ENCODE assay signal across 27 cellular contexts in genomic region chr1:207256869-207257268, GRCh38.
"Had no signal": no experiment of that assay in that cellular context is flagged by ENCODE, and none has a peak within 500 bp of the region (broad histone marks: within the 10 kb centered on the region; RNA-seq: fewer than 3 reads in every experiment).

No MANE protein-coding gene starts in this region.

- DNase-seq: colonic mucosa; cortex of kidney; dorsolateral prefrontal cortex; effector CD4-positive, alpha-beta T cell; effector CD8-positive, alpha-beta T cell; effector memory CD4-positive, alpha-beta T cell; effector memory CD8-positive, alpha-beta T cell; endodermal cell; erythroblast; esophagus squamous epithelium; foreskin fibroblast; foreskin keratinocyte; foreskin melanocyte; gastrocnemius medialis; glutamatergic neuron; head of caudate nucleus; heart left ventricle; heart right ventricle had no signal

- H3K36me3 ChIP-seq: colonic mucosa, esophagus muscularis mucosa, esophagus squamous epithelium, gastrocnemius medialis, gastroesophageal sphincter, heart left ventricle, heart right ventricle had no signal

- H3K9me3 ChIP-seq: colonic mucosa, esophagus muscularis mucosa, esophagus squamous epithelium, gastrocnemius medialis had no signal

- ATAC-seq: effector memory CD8-positive, alpha-beta T cell; esophagus mucosa; foreskin keratinocyte; gastrocnemius medialis; gastroesophageal sphincter; heart left ventricle; heart right ventricle had no signal

- FAIRE-seq: colon, endometrium, endothelial cell of umbilical vein, frontal cortex had no signal

- H3K4me1 ChIP-seq: colonic mucosa, esophagus muscularis mucosa, esophagus squamous epithelium, foreskin keratinocyte, gastrocnemius medialis, gastroesophageal sphincter, heart left ventricle, heart right ventricle had no signal

- H3K27me3 ChIP-seq: colonic mucosa, dorsolateral prefrontal cortex, esophagus muscularis mucosa, esophagus squamous epithelium, foreskin keratinocyte, gastrocnemius medialis, gastroesophageal sphincter, heart left ventricle, heart right ventricle had no signal

- H3K27ac ChIP-seq: colonic mucosa, coronary artery, dorsolateral prefrontal cortex, epithelial cell of prostate, esophagus muscularis mucosa, esophagus squamous epithelium, foreskin keratinocyte, gastrocnemius medialis, gastroesophageal sphincter, heart left ventricle, heart right ventricle had no signal

- H3K4me3 ChIP-seq: colonic mucosa, coronary artery, dorsolateral prefrontal cortex, esophagus muscularis mucosa, esophagus squamous epithelium, gastrocnemius medialis, gastroesophageal sphincter, heart left ventricle, heart right ventricle had no signal
